8 cellular contexts compared by ENCODE assay signal in the genomic region with DNA sequence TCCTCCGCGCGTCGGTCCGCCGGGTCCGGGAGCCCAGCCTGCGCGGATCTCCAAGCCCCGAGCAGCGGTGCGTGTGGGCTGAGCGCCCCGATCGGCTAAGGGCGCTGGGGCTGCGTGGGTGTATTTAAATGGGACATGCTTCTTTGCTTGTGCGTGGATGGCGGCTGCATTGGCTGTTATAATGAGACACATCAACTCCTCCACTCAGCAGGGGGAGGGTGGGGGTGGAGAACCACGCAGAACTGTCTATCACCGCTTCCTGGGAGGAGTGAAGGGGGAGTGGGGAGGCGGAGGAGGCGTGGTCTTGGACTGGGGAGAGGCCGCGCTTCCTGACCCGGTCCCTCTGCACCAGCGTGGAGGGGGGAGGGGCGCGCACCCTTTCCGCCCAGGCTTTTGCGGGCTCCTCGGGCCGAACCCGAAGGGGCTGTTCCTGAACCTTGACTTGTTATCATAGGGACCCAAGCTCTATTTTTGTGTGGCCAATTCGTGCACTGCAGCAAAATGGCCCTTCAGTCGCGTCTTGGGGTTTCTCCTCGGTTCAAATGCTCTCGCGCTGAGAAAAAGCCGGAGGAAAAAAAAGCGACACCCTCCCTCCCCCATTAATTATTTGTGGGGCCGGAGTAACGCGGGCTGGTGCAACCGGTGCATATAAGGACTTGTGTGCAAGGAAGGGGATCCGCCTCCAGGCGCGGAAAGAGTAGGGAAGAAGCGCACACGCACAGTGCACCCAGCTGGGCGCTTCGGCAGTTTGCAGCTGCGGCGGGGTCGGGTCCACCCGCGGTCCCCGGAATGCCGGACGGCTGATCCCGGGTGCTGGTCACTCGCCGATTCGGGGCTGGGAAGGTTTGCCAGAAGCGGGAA. TPM values are rescaled to one million over a fixed set of nuclear protein-coding genes. Genes with fewer than 3 reads are reported as not detected.
DNase-seq lines count a peak whose midpoint lies in the region; ATAC-seq and TF ChIP-seq lines count a peak whose summit lies in the region.

A gene (minus strand): TSS at position 180 of the 861 bp plus-strand sequence. CDS start 342 bp downstream, outside the sequence.

- no peaks in the 10 kb centered on the region for H3K9me3 ChIP-seq in colonic mucosa

- peak; percentile 86 for ATAC-seq in GM19023 (IDR thresholded peaks at IDR 0.05; ENCODE audit: unreplicated experiment)
- ATAC-seq in HG03196 (IDR thresholded peaks at IDR 0.05; ENCODE audit: unreplicated experiment), result peak; percentile 73
- ATAC-seq in left lobe of liver, result peak; percentile 95

- peak within 1 kb of the TSS; percentile 68 to 82 for H3K9ac ChIP-seq in colonic mucosa (ENCODE audit: low read depth in 2 of 2, low read length in 2 of 2)

- H3K27me3 ChIP-seq in colonic mucosa, result no peaks in the 10 kb centered on the region

- intact Hi-C loops in colonic mucosa (cut with DNase I), result no loop called here

- peak within 1 kb of the TSS; percentile 85 for H3K27ac ChIP-seq in colonic mucosa

- H3K4me3 ChIP-seq in colonic mucosa, result peak within 1 kb of the TSS; percentile 78

- H3K36me3 ChIP-seq in colonic mucosa, result no peaks in the 10 kb centered on the region

- DNase-seq in AML-193 (lab: John Stamatoyannopoulos, UW), result peak; percentile 59 to 74
- peak; percentile 55 for DNase-seq in NCI-H460 (ENCODE audit: extremely low read depth, low read depth)
- DNase-seq in activated CD4-positive, alpha-beta T cell treated with anti-CD3 and anti-CD28 coated beads for 48 hours, result peak; percentile 95
- peak; percentile 98 for DNase-seq in colonic mucosa
- peak; percentile 96 for DNase-seq in left lobe of liver (ENCODE audit: low spot score)
- peak; percentile 95 to 96 for DNase-seq in stimulated activated CD4-positive, alpha-beta T cell treated with anti-CD3 and anti-CD28 coated beads, Interleukin-2, amount 100 ng/mL, for 24 hours

- H3K4me1 ChIP-seq in colonic mucosa, result no peaks in the 10 kb centered on the region

- TF ChIP-seq CTCF in colonic mucosa (IDR thresholded peaks at IDR 0.05), result peak; percentile 14

RNA-seq across cellular contexts. Expression of the gene that starts here (rescaled TPM):
- 0.46 and 1.1 TPM in 2 replicates for total RNA-seq in NCI-H460 (2014; rRNA removed; shearing (Covaris generic))
- polyA plus RNA-seq in NCI-H460 (2014; cell fraction: nucleus; rRNA removed), result 0.97 TPM in 1 of 2 replicates, not detected in the other
- total RNA-seq in colonic mucosa (10 to 100 TPM; 19.9 to 30.9 TPM), left lobe of liver (4.0 TPM)

Comparison
In these comparisons a context has a peak if more than half of its experiments do, and no peak if none do; other contexts are left out.
1. Peak in every context shown above with its lines: DNase-seq, ATAC-seq, H3K4me3 ChIP-seq and H3K27ac ChIP-seq.